Comparison of ENCODE assay signal across 2 cellular contexts in genomic region chr22:31262369-31263133, GRCh38.
A peak's percentile ranks its signal among the peaks of the same experiment; 100 is the strongest.
TF ChIP-seq lines count a peak whose summit lies in the region.

No MANE protein-coding gene starts in this region.

TF ChIP-seq in IMR-90, 13 proteins besides CTCF, POLR2A, EP300 and RAD21:
- TF ChIP-seq ELK1 (IDR thresholded peaks at IDR 0.05; ENCODE audit: borderline replicate concordance, low read depth, low read length), result no peak
- no peak for TF ChIP-seq RFX5 (IDR thresholded peaks at IDR 0.05; ENCODE audit: low read depth, low read length)
- TF ChIP-seq NFE2L2 (IDR thresholded peaks at IDR 0.05; ENCODE audit: low read depth, low read length), result no peak
- no peak for TF ChIP-seq CEBPB (IDR thresholded peaks at IDR 0.05; ENCODE audit: low read depth, low read length)
- TF ChIP-seq SMC3 (IDR thresholded peaks at IDR 0.05; ENCODE audit: low read depth, low read length), result no peak
- no peak for TF ChIP-seq MAFK (IDR thresholded peaks at IDR 0.05; ENCODE audit: low read depth, low read length)
- no peak for TF ChIP-seq CHD1 (IDR thresholded peaks at IDR 0.05; ENCODE audit: low read depth, low read length)
- no peak for TF ChIP-seq MAZ (IDR thresholded peaks at IDR 0.05; ENCODE audit: borderline replicate concordance, low read depth, low read length)
- no peak for TF ChIP-seq USF2 (IDR thresholded peaks at IDR 0.05; ENCODE audit: low read depth, low read length)
- TF ChIP-seq MXI1 (IDR thresholded peaks at IDR 0.05; ENCODE audit: borderline replicate concordance, low read depth, low read length), result no peak
- no peak for TF ChIP-seq FOS (IDR thresholded peaks at IDR 0.05; ENCODE audit: low read depth, low read length)
- TF ChIP-seq RCOR1 (IDR thresholded peaks at IDR 0.05; ENCODE audit: insufficient replicate concordance, low read length), result no peak

TF ChIP-seq in HepG2, 621 proteins besides CTCF, POLR2A, EP300 and RAD21:
- TF ChIP-seq IKZF5 (CRISPR knock-in tag; IDR thresholded peaks at IDR 0.05) (no peak), RBM22 (optimal IDR thresholded peaks at IDR 0.05; ENCODE audit: low read length) (peak; percentile 25)
